Comparison of ENCODE assay signal across 20 cellular contexts in the genomic region with DNA sequence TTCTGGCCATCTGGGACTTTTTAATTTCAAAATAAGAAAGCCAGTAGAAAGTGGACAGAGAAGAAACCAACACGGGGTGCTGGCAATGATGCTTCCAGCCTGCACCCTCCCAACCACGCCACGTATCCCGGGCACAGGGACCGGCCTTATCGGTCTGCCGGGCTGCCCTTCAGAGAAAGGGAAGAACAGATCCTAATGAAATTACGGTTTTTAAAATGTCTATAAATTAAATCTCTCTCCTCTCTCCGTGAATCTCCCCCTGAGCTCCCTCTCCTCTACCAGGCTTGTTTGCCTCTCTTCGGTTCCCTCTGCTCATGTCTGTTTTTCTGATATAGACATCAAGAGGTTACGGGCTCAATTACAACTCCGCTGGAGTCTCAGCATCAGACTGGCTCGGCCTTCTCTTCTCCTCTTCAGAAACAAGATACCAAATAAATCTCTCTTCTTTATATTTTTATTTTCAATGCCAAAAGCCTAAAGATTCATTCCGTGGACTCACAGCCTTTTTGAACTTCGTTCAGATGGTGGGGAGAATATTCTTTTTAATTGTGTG. TPM values are rescaled to one million over a fixed set of nuclear protein-coding genes. Genes with fewer than 3 reads are reported as not detected.
DNase-seq lines count a peak whose midpoint lies in the region; ATAC-seq and TF ChIP-seq lines count a peak whose summit lies in the region.
"Had no signal": no experiment of that assay in that cellular context is flagged by ENCODE, and none has a peak within 500 bp of the region (broad histone marks: within the 10 kb centered on the region; RNA-seq: fewer than 3 reads in every experiment).

No MANE protein-coding gene starts in this region.

- H3K9me3 ChIP-seq in left ventricle myocardium inferior (replicated peaks) (no peaks in the 10 kb centered on the region), neural progenitor cell (ENCODE audit: low read depth) (no peaks in the 10 kb centered on the region)
- H3K9me3 ChIP-seq: thyroid gland had no signal

- H3K36me3 ChIP-seq in left ventricle myocardium inferior, result no peaks in the 10 kb centered on the region
- no peaks in the 10 kb centered on the region for H3K36me3 ChIP-seq in neural progenitor cell
- H3K36me3 ChIP-seq: thyroid gland had no signal

- H3K9ac ChIP-seq in neural progenitor cell, result no peak overlapping the region

- H3K27ac Mint-ChIP-seq in neural progenitor cell, result no peak overlapping the region
- H3K27ac Mint-ChIP-seq in activated CD4-positive, alpha-beta memory T cell treated with anti-CD3 and anti-CD28 coated beads for 36 hours, result no peak overlapping the region
- H3K27ac Mint-ChIP-seq: activated CD4-positive, alpha-beta T cell treated with anti-CD3 and anti-CD28 coated beads for 36 hours; naive B cell; stimulated activated naive B cell treated with anti-CD40 and anti-IgM and Interleukin-4, amounts not matched to agents 10 μg/mL and 1 μg/mL and 100 μg/mL, for 72 hours had no signal

- CTCF ChIA-PET in activated CD4-positive, alpha-beta memory T cell treated with anti-CD3 and anti-CD28 coated beads for 36 hours (lab: Charles Lee), result no interaction called here

- POLR2A ChIA-PET in activated CD4-positive, alpha-beta memory T cell treated with anti-CD3 and anti-CD28 coated beads for 36 hours (lab: Charles Lee), result no interaction called here

- H3K9me3 Mint-ChIP-seq in neural progenitor cell, result no peaks in the 10 kb centered on the region
- H3K9me3 Mint-ChIP-seq in activated CD4-positive, alpha-beta memory T cell treated with anti-CD3 and anti-CD28 coated beads for 36 hours, result no peaks in the 10 kb centered on the region
- H3K9me3 Mint-ChIP-seq: stimulated activated naive B cell treated with anti-CD40 and anti-IgM and Interleukin-4, amounts not matched to agents 10 μg/mL and 1 μg/mL and 100 μg/mL, for 72 hours had no signal

- H3K27me3 Mint-ChIP-seq in neural progenitor cell (ENCODE audit: insufficient read depth, low read depth), result peaks cover 21% of the 10 kb centered on the region
- H3K27me3 Mint-ChIP-seq in activated CD4-positive, alpha-beta memory T cell treated with anti-CD3 and anti-CD28 coated beads for 36 hours, result peaks cover 33% of the 10 kb centered on the region

- H3K27me3 ChIP-seq in left ventricle myocardium inferior (ENCODE audit: low read depth), result peaks cover 42% of the 10 kb centered on the region
- peaks cover 31% of the 10 kb centered on the region for H3K27me3 ChIP-seq in neural progenitor cell
- H3K27me3 ChIP-seq: thyroid gland had no signal

- peaks cover 71% of the 10 kb centered on the region for H4K20me1 ChIP-seq in neural progenitor cell (ENCODE audit: low read depth)

- H3K27ac ChIP-seq in left ventricle myocardium inferior (replicated peaks) (peak overlapping the region; percentile 40), neural progenitor cell (peak overlapping the region; percentile 8)
- H3K27ac ChIP-seq: epithelial cell of prostate, thyroid gland had no signal

- peaks cover 35% of the 10 kb centered on the region for H3K4me1 Mint-ChIP-seq in neural progenitor cell
- peaks cover 12% of the 10 kb centered on the region for H3K4me1 Mint-ChIP-seq in activated CD4-positive, alpha-beta memory T cell treated with anti-CD3 and anti-CD28 coated beads for 36 hours (ENCODE audit: low read depth)

- TF ChIP-seq CTCF in left ventricle myocardium inferior (IDR thresholded peaks at IDR 0.05; ENCODE audit: borderline replicate concordance) (no peak), neural progenitor cell (IDR thresholded peaks at IDR 0.05) (no peak)

- H3K4me3 ChIP-seq in left ventricle myocardium inferior, result peak overlapping the region; percentile 3
- no peak overlapping the region for H3K4me3 ChIP-seq in neural progenitor cell
- H3K4me3 ChIP-seq: hepatocyte, thyroid gland had no signal

- peaks cover 2% of the 10 kb centered on the region for H3K36me3 Mint-ChIP-seq in neural progenitor cell
- no peaks in the 10 kb centered on the region for H3K36me3 Mint-ChIP-seq in activated CD4-positive, alpha-beta memory T cell treated with anti-CD3 and anti-CD28 coated beads for 36 hours
- H3K36me3 Mint-ChIP-seq: naive B cell had no signal

- no peak overlapping the region for H2AFZ ChIP-seq in neural progenitor cell (replicated peaks)
- H2AFZ ChIP-seq: hepatocyte had no signal

- DNase-seq in left ventricle myocardium inferior, result no peak
- no peak for DNase-seq in Right ventricle myocardium inferior (ENCODE audit: missing footprints)
- DNase-seq in NCI-H510A treated with DMSO at 0.1 percent for 48 hours (lab: John Stamatoyannopoulos, UW), result peak; percentile 90
- no peak for DNase-seq in neural progenitor cell (ENCODE audit: low spot score)
- no peak for DNase-seq in activated CD4-positive, alpha-beta memory T cell treated with anti-CD3 and anti-CD28 coated beads for 36 hours
- DNase-seq: activated CD4-positive, alpha-beta T cell treated with anti-CD3 and anti-CD28 coated beads for 36 hours; activated naive CD4-positive, alpha-beta T cell treated with anti-CD3 and anti-CD28 coated beads, Interleukin-2, amount 50 U/mL, for 16 hours; AML-193; anterior cingulate cortex; naive B cell; NCI-H1105; NCI-H226; stimulated activated CD4-positive, alpha-beta T cell treated with anti-CD3 and anti-CD28 coated beads, Interleukin-1b, Interleukin-23, amount 100 ng/mL, for 48 hours; stimulated activated naive B cell treated with anti-CD40 and anti-IgM and Interleukin-4, amounts not matched to agents 10 μg/mL and 1 μg/mL and 100 μg/mL, for 72 hours; thyroid gland had no signal

- H3K4me1 ChIP-seq in left ventricle myocardium inferior, result peaks cover 98% of the 10 kb centered on the region
- H3K4me1 ChIP-seq in neural progenitor cell, result peaks cover 50% of the 10 kb centered on the region

- H3K4me3 Mint-ChIP-seq in neural progenitor cell, result no peak overlapping the region
- H3K4me3 Mint-ChIP-seq in activated CD4-positive, alpha-beta memory T cell treated with anti-CD3 and anti-CD28 coated beads for 36 hours, result no peak overlapping the region
- H3K4me3 Mint-ChIP-seq: activated CD4-positive, alpha-beta T cell treated with anti-CD3 and anti-CD28 coated beads for 36 hours; naive B cell; stimulated activated naive B cell treated with anti-CD40 and anti-IgM and Interleukin-4, amounts not matched to agents 10 μg/mL and 1 μg/mL and 100 μg/mL, for 72 hours had no signal

- intact Hi-C loops in left ventricle myocardium inferior (cut with micrococcal nuclease), result no loop called here
- intact Hi-C loops in Right ventricle myocardium inferior (cut with DNase I), result no loop called here
- intact Hi-C loops in activated CD4-positive, alpha-beta memory T cell treated with anti-CD3 and anti-CD28 coated beads for 36 hours (cut with micrococcal nuclease), result no loop called here

- H3K79me2 ChIP-seq in neural progenitor cell (ENCODE audit: low read depth), result peaks cover 34% of the 10 kb centered on the region

- peak overlapping the region; percentile 47 for H3K4me2 ChIP-seq in neural progenitor cell

- peaks cover 44% of the 10 kb centered on the region for H3F3A ChIP-seq in neural progenitor cell (ENCODE audit: low read depth)

- ATAC-seq in Right ventricle myocardium inferior, result no peak
- no peak for ATAC-seq in GM21423 (IDR thresholded peaks at IDR 0.05; ENCODE audit: unreplicated experiment)
- ATAC-seq in GM21529 (IDR thresholded peaks at IDR 0.05; ENCODE audit: unreplicated experiment), result no peak
- ATAC-seq: activated CD4-positive, alpha-beta T cell treated with anti-CD3 and anti-CD28 coated beads for 36 hours; HCT116; stimulated activated naive B cell treated with anti-CD40 and anti-IgM and Interleukin-4, amounts not matched to agents 10 μg/mL and 1 μg/mL and 100 μg/mL, for 72 hours had no signal

RNA-seq across cellular contexts. Expression of a gene that starts 6.2 kb away (rescaled TPM):
- total RNA-seq in left ventricle myocardium inferior, result 56.3 TPM
- total RNA-seq in Right ventricle myocardium inferior, result 58.2 TPM
- 3.4 and 10.1 TPM in 2 replicates for total RNA-seq in neural progenitor cell (ENCODE audit: low replicate concordance)
- 1 to 10 TPM; 5.5 to 6.3 TPM for total RNA-seq in activated CD4-positive, alpha-beta memory T cell treated with anti-CD3 and anti-CD28 coated beads for 36 hours
